In the genomic region with DNA sequence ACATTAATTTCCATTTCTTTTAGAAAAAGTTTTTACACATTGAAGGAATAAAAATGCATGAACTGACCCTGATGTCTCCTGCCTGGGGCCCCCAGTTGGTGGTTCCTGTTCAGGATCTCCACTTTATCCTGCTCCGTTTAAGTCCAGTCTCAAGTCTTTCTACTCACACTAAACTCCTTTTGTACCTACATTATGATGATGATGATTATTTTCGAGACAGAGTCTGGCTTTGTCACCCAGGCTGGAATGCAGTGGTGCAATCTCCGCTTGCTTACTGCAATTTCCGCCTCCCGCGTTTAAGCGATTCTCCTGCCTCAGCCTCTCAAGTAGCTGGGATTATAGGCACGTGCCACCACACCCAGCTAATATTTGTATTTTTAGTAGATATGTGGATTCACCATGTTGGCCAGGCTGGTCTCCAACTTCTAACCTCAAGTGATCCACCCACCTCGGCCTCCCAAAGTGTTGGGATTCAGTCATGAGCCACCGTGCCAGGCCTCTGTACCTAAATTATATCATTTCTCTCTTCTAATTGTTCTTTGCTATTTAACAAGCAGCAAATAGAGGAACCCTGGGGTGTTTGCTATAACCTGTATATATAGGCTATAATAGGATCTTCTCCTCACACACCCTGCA, we compare ENCODE assay signal across 1 cellular context.
A peak's percentile ranks its signal among the peaks of the same experiment; 100 is the strongest.
TF ChIP-seq lines count a peak whose summit lies in the region.

No MANE protein-coding gene starts in this region.

TF ChIP-seq in HepG2, 621 proteins besides CTCF, POLR2A, EP300 and RAD21 (continued from another document and continues in another):
- TF ChIP-seq, protein P1, sequence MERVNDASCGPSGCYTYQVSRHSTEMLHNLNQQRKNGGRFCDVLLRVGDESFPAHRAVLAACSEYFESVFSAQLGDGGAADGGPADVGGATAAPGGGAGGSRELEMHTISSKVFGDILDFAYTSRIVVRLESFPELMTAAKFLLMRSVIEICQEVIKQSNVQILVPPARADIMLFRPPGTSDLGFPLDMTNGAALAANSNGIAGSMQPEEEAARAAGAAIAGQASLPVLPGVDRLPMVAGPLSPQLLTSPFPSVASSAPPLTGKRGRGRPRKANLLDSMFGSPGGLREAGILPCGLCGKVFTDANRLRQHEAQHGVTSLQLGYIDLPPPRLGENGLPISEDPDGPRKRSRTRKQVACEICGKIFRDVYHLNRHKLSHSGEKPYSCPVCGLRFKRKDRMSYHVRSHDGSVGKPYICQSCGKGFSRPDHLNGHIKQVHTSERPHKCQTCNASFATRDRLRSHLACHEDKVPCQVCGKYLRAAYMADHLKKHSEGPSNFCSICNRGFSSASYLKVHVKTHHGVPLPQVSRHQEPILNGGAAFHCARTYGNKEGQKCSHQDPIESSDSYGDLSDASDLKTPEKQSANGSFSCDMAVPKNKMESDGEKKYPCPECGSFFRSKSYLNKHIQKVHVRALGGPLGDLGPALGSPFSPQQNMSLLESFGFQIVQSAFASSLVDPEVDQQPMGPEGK (CRISPR knock-in tag; IDR thresholded peaks at IDR 0.05): peak; percentile 79; the same call in 1 of the 2 replicates
- TF ChIP-seq ZNF451 (CRISPR knock-in tag; IDR thresholded peaks at IDR 0.05) (no peak), RBM39 (IDR thresholded peaks at IDR 0.05; ENCODE audit: low read depth, low read length, poor library complexity, severe bottlenecking) (no peak), KDM5A (IDR thresholded peaks at IDR 0.05; ENCODE audit: borderline replicate concordance, low read length) (no peak), ZNF766 (CRISPR knock-in tag; IDR thresholded peaks at IDR 0.05; ENCODE audit: borderline replicate concordance) (peak; percentile 44; the same call in 1 of the 2 replicates), ZBTB38 (CRISPR knock-in tag; IDR thresholded peaks at IDR 0.05) (peak; percentile 71), CHD2 (IDR thresholded peaks at IDR 0.05; ENCODE audit: low read depth, low read length) (no peak), ZNF510 (CRISPR knock-in tag; IDR thresholded peaks at IDR 0.05; ENCODE audit: low read depth) (no peak), ZNF839 (CRISPR knock-in tag; IDR thresholded peaks at IDR 0.05; ENCODE audit: borderline replicate concordance) (no peak), ZNF567 (CRISPR knock-in tag; IDR thresholded peaks at IDR 0.05; ENCODE audit: borderline replicate concordance) (no peak), NR2F1 (CRISPR knock-in tag; IDR thresholded peaks at IDR 0.05) (no peak; a peak in 1 of 4 replicates), RNF2 (conservative IDR thresholded peaks at IDR 0.05; ENCODE audit: low read depth) (no peak), SIN3A (IDR thresholded peaks at IDR 0.05; ENCODE audit: borderline replicate concordance, low read depth, low read length) (peak; percentile 56; the same call in 1 of the 2 replicates), NCOR1 (IDR thresholded peaks at IDR 0.05; ENCODE audit: borderline replicate concordance, low read length) (no peak; the same call in 1 of the 2 replicates), WIZ (CRISPR knock-in tag; IDR thresholded peaks at IDR 0.05) (no peak), HMGA1 (CRISPR knock-in tag; conservative IDR thresholded peaks at IDR 0.05) (no peak), KDM4B (CRISPR knock-in tag; IDR thresholded peaks at IDR 0.05) (peak; percentile 98), SAP130 (CRISPR knock-in tag; IDR thresholded peaks at IDR 0.05; ENCODE audit: low read depth) (peak; percentile 93), PTBP1 (IDR thresholded peaks at IDR 0.05; ENCODE audit: low read depth, low read length, poor library complexity, severe bottlenecking) (no peak), TARDBP (CRISPR knock-in tag; IDR thresholded peaks at IDR 0.05) (peak; percentile 74; the same call in 1 of the 2 replicates)
- TF ChIP-seq, protein P2, sequence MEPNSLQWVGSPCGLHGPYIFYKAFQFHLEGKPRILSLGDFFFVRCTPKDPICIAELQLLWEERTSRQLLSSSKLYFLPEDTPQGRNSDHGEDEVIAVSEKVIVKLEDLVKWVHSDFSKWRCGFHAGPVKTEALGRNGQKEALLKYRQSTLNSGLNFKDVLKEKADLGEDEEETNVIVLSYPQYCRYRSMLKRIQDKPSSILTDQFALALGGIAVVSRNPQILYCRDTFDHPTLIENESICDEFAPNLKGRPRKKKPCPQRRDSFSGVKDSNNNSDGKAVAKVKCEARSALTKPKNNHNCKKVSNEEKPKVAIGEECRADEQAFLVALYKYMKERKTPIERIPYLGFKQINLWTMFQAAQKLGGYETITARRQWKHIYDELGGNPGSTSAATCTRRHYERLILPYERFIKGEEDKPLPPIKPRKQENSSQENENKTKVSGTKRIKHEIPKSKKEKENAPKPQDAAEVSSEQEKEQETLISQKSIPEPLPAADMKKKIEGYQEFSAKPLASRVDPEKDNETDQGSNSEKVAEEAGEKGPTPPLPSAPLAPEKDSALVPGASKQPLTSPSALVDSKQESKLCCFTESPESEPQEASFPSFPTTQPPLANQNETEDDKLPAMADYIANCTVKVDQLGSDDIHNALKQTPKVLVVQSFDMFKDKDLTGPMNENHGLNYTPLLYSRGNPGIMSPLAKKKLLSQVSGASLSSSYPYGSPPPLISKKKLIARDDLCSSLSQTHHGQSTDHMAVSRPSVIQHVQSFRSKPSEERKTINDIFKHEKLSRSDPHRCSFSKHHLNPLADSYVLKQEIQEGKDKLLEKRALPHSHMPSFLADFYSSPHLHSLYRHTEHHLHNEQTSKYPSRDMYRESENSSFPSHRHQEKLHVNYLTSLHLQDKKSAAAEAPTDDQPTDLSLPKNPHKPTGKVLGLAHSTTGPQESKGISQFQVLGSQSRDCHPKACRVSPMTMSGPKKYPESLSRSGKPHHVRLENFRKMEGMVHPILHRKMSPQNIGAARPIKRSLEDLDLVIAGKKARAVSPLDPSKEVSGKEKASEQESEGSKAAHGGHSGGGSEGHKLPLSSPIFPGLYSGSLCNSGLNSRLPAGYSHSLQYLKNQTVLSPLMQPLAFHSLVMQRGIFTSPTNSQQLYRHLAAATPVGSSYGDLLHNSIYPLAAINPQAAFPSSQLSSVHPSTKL (CRISPR knock-in tag; IDR thresholded peaks at IDR 0.05): peak; percentile 94
- TF ChIP-seq, protein P3, sequence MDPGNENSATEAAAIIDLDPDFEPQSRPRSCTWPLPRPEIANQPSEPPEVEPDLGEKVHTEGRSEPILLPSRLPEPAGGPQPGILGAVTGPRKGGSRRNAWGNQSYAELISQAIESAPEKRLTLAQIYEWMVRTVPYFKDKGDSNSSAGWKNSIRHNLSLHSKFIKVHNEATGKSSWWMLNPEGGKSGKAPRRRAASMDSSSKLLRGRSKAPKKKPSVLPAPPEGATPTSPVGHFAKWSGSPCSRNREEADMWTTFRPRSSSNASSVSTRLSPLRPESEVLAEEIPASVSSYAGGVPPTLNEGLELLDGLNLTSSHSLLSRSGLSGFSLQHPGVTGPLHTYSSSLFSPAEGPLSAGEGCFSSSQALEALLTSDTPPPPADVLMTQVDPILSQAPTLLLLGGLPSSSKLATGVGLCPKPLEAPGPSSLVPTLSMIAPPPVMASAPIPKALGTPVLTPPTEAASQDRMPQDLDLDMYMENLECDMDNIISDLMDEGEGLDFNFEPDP (CRISPR knock-in tag; conservative IDR thresholded peaks at IDR 0.05): no peak
- TF ChIP-seq, protein P4, sequence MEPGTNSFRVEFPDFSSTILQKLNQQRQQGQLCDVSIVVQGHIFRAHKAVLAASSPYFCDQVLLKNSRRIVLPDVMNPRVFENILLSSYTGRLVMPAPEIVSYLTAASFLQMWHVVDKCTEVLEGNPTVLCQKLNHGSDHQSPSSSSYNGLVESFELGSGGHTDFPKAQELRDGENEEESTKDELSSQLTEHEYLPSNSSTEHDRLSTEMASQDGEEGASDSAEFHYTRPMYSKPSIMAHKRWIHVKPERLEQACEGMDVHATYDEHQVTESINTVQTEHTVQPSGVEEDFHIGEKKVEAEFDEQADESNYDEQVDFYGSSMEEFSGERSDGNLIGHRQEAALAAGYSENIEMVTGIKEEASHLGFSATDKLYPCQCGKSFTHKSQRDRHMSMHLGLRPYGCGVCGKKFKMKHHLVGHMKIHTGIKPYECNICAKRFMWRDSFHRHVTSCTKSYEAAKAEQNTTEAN (CRISPR knock-in tag; conservative IDR thresholded peaks at IDR 0.05): 0 out of 2 replicates have a peak, but pooled peaks have one; percentile 55
- TF ChIP-seq, protein P5, sequence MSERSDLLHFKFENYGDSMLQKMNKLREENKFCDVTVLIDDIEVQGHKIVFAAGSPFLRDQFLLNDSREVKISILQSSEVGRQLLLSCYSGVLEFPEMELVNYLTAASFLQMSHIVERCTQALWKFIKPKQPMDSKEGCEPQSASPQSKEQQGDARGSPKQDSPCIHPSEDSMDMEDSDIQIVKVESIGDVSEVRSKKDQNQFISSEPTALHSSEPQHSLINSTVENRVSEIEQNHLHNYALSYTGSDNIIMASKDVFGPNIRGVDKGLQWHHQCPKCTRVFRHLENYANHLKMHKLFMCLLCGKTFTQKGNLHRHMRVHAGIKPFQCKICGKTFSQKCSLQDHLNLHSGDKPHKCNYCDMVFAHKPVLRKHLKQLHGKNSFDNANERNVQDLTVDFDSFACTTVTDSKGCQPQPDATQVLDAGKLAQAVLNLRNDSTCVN (CRISPR knock-in tag; IDR thresholded peaks at IDR 0.05; ENCODE audit: borderline replicate concordance): peak; percentile 46; the same call in 1 of the 2 replicates
- TF ChIP-seq, protein P6, sequence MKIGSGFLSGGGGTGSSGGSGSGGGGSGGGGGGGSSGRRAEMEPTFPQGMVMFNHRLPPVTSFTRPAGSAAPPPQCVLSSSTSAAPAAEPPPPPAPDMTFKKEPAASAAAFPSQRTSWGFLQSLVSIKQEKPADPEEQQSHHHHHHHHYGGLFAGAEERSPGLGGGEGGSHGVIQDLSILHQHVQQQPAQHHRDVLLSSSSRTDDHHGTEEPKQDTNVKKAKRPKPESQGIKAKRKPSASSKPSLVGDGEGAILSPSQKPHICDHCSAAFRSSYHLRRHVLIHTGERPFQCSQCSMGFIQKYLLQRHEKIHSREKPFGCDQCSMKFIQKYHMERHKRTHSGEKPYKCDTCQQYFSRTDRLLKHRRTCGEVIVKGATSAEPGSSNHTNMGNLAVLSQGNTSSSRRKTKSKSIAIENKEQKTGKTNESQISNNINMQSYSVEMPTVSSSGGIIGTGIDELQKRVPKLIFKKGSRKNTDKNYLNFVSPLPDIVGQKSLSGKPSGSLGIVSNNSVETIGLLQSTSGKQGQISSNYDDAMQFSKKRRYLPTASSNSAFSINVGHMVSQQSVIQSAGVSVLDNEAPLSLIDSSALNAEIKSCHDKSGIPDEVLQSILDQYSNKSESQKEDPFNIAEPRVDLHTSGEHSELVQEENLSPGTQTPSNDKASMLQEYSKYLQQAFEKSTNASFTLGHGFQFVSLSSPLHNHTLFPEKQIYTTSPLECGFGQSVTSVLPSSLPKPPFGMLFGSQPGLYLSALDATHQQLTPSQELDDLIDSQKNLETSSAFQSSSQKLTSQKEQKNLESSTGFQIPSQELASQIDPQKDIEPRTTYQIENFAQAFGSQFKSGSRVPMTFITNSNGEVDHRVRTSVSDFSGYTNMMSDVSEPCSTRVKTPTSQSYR (CRISPR knock-in tag; IDR thresholded peaks at IDR 0.05; ENCODE audit: borderline replicate concordance): peak; percentile 76; the same call in 1 of the 2 replicates
- TF ChIP-seq, protein P7, sequence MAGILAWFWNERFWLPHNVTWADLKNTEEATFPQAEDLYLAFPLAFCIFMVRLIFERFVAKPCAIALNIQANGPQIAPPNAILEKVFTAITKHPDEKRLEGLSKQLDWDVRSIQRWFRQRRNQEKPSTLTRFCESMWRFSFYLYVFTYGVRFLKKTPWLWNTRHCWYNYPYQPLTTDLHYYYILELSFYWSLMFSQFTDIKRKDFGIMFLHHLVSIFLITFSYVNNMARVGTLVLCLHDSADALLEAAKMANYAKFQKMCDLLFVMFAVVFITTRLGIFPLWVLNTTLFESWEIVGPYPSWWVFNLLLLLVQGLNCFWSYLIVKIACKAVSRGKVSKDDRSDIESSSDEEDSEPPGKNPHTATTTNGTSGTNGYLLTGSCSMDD (CRISPR knock-in tag; IDR thresholded peaks at IDR 0.05): no peak
- TF ChIP-seq, protein P8, sequence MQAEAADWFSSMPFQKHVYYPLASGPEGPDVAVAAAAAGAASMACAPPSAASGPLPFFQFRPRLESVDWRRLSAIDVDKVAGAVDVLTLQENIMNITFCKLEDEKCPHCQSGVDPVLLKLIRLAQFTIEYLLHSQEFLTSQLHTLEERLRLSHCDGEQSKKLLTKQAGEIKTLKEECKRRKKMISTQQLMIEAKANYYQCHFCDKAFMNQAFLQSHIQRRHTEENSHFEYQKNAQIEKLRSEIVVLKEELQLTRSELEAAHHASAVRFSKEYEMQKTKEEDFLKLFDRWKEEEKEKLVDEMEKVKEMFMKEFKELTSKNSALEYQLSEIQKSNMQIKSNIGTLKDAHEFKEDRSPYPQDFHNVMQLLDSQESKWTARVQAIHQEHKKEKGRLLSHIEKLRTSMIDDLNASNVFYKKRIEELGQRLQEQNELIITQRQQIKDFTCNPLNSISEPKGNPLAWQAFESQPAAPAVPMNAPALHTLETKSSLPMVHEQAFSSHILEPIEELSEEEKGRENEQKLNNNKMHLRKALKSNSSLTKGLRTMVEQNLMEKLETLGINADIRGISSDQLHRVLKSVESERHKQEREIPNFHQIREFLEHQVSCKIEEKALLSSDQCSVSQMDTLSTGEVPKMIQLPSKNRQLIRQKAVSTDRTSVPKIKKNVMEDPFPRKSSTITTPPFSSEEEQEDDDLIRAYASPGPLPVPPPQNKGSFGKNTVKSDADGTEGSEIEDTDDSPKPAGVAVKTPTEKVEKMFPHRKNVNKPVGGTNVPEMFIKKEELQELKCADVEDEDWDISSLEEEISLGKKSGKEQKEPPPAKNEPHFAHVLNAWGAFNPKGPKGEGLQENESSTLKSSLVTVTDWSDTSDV (CRISPR knock-in tag; IDR thresholded peaks at IDR 0.05): no peak
- TF ChIP-seq, protein P9, sequence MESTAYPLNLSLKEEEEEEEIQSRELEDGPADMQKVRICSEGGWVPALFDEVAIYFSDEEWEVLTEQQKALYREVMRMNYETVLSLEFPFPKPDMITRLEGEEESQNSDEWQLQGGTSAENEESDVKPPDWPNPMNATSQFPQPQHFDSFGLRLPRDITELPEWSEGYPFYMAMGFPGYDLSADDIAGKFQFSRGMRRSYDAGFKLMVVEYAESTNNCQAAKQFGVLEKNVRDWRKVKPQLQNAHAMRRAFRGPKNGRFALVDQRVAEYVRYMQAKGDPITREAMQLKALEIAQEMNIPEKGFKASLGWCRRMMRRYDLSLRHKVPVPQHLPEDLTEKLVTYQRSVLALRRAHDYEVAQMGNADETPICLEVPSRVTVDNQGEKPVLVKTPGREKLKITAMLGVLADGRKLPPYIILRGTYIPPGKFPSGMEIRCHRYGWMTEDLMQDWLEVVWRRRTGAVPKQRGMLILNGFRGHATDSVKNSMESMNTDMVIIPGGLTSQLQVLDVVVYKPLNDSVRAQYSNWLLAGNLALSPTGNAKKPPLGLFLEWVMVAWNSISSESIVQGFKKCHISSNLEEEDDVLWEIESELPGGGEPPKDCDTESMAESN (CRISPR knock-in tag; conservative IDR thresholded peaks at IDR 0.05): peak; percentile 83; the same call in 1 of the 2 replicates
